8 cellular contexts compared by ENCODE assay signal in genomic region chr1:223726380-223727001, GRCh38. TPM values are rescaled to one million over a fixed set of nuclear protein-coding genes. Genes with fewer than 3 reads are reported as not detected.
A peak's percentile ranks its signal among the peaks of the same experiment; 100 is the strongest.
DNase-seq lines count a peak whose midpoint lies in the region; ATAC-seq and TF ChIP-seq lines count a peak whose summit lies in the region.

No MANE protein-coding gene starts in this region.

- no peaks in the 10 kb centered on the region for H3K27me3 ChIP-seq in gastrocnemius medialis

- peak; percentile 97 for ATAC-seq in GM18907 (IDR thresholded peaks at IDR 0.05; ENCODE audit: unreplicated experiment)
- peak; percentile 87 for ATAC-seq in HG03108 (IDR thresholded peaks at IDR 0.05; ENCODE audit: unreplicated experiment)
- ATAC-seq in gastrocnemius medialis = peak; percentile 58 to 64

- no peak for TF ChIP-seq POLR2A in gastrocnemius medialis (IDR thresholded peaks at IDR 0.05)

- peaks cover 26 to 41% of the 10 kb centered on the region in 2 donors for H3K4me1 ChIP-seq in gastrocnemius medialis

- intact Hi-C loops in cardiac septum (cut with DNase I) = no loop called here
- intact Hi-C loops in gastrocnemius medialis (cut with DNase I; ENCODE audit: low total_unique reads) = no loop called here

- H3K4me3 ChIP-seq in gastrocnemius medialis = no peak overlapping the region

- in situ Hi-C loops in gastrocnemius medialis (cut with MboI; ENCODE audit: low sequenced_read_pairs in 4 of 4) = no loop called here

- DNase-seq in 8988T = peak; percentile 71
- DNase-seq in SIG-M5 (lab: John Stamatoyannopoulos, UW) = peak; percentile 43
- DNase-seq in activated naive CD4-positive, alpha-beta T cell treated with Interleukin-2 at 50 U/mL for 16 hours = peak; percentile 93
- DNase-seq in cardiac septum (ENCODE audit: low spot score) = peak; percentile 86
- DNase-seq in gastrocnemius medialis = peak; percentile 41 to 51
- no peak for DNase-seq in GF-D8 (lab: John Stamatoyannopoulos, UW)

- no peak for TF ChIP-seq CTCF in gastrocnemius medialis (IDR thresholded peaks at IDR 0.05 in 4 of 5, conservative IDR thresholded peaks at IDR 0.05 in 1 of 5)

- H3K9me3 ChIP-seq in gastrocnemius medialis = no peaks in the 10 kb centered on the region

- H3K27ac ChIP-seq in gastrocnemius medialis = peak overlapping the region; percentile 61 to 72 (median 64)

- peaks cover 0 to 22% of the 10 kb centered on the region in 2 donors for H3K36me3 ChIP-seq in gastrocnemius medialis

RNA-seq across cellular contexts. Expression of gene CAPN2, which starts 14.2 kb away (rescaled TPM):
- total RNA-seq in cardiac septum = 80.0 TPM
- 100 to 1,000 TPM in 2 of 4 donors, 10 to 100 TPM in 2; 42.6 to 141 (median 89.4) TPM for total RNA-seq in gastrocnemius medialis
